In genomic region chr15:49169880-49170597, GRCh38 we compare ENCODE assay signal across 8 cellular contexts. TPM values are rescaled to one million over a fixed set of nuclear protein-coding genes. Genes with fewer than 3 reads are reported as not detected.
DNase-seq lines count a peak whose midpoint lies in the region; ATAC-seq and TF ChIP-seq lines count a peak whose summit lies in the region.

GALK2 (plus strand) TSS chr15:49170247; CDS start chr15:49170323, 76 bp downstream.

- H3K36me3 ChIP-seq in endodermal cell (ENCODE audit: control insufficient read depth, insufficient read depth, low read length), result peaks cover 4% of the 10 kb centered on the region

- no peaks in the 10 kb centered on the region for H3K4me1 ChIP-seq in endodermal cell (ENCODE audit: control insufficient read depth, insufficient read depth, low read length)

- peak; percentile 83 for ATAC-seq in GM19468 (IDR thresholded peaks at IDR 0.05; ENCODE audit: extremely low read depth, unreplicated experiment)
- peak; percentile 99 for ATAC-seq in activated CD8-positive, alpha-beta memory T cell treated with anti-CD3 and anti-CD28 coated beads, Interleukin-2, amount 10 ng/mL, durations not matched to agents 7 days and 5 days

- H3K36me3 Mint-ChIP-seq in activated CD8-positive, alpha-beta memory T cell treated with anti-CD3 and anti-CD28 coated beads, Interleukin-2, amount 10 ng/mL, durations not matched to agents 7 days and 5 days, result peaks cover 7% of the 10 kb centered on the region
- H3K36me3 Mint-ChIP-seq in endodermal cell (ENCODE audit: low read depth), result peaks cover 7% of the 10 kb centered on the region

- H3K4me1 Mint-ChIP-seq in activated CD8-positive, alpha-beta memory T cell treated with anti-CD3 and anti-CD28 coated beads, Interleukin-2, amount 10 ng/mL, durations not matched to agents 7 days and 5 days, result peaks cover 28% of the 10 kb centered on the region
- H3K4me1 Mint-ChIP-seq in endodermal cell, result no peaks in the 10 kb centered on the region

- no peaks in the 10 kb centered on the region for H3K9me3 Mint-ChIP-seq in activated CD8-positive, alpha-beta memory T cell treated with anti-CD3 and anti-CD28 coated beads, Interleukin-2, amount 10 ng/mL, durations not matched to agents 7 days and 5 days (ENCODE audit: low read depth)
- peaks cover 5% of the 10 kb centered on the region for H3K9me3 Mint-ChIP-seq in endodermal cell

- TF ChIP-seq CTCF in endodermal cell (conservative IDR thresholded peaks at IDR 0.05), result no peak

- H3K27ac ChIP-seq in endodermal cell (ENCODE audit: low read depth, low read length), result no peak within 1 kb of the TSS

- peak; percentile 71 for DNase-seq in CMK (ENCODE audit: low read depth)
- DNase-seq in HS-5 (ENCODE audit: low read depth), result peak; percentile 76
- DNase-seq in NOMO-1 treated with dmso at 0.1 percent for 144 hours (lab: John Stamatoyannopoulos, UW; ENCODE audit: unreplicated experiment), result peak; percentile 75
- peak; percentile 90 for DNase-seq in activated CD8-positive, alpha-beta memory T cell treated with anti-CD3 and anti-CD28 coated beads, Interleukin-2, amount 10 ng/mL, durations not matched to agents 7 days and 5 days
- DNase-seq in endodermal cell, result peak; percentile 96
- DNase-seq in mesenteric fat pad (ENCODE audit: low spot score), result no peak
- peak; percentile 33 for DNase-seq in stimulated activated CD8-positive, alpha-beta memory T cell treated with anti-CD3 and anti-CD28 coated beads, Interleukin-15, amount 100 ng/mL, for 24 hours (ENCODE audit: low read depth)

- no peaks in the 10 kb centered on the region for H3K27me3 ChIP-seq in endodermal cell (ENCODE audit: control insufficient read depth, insufficient read depth, low read length, poor library complexity, severe bottlenecking)

- H3K27me3 Mint-ChIP-seq in activated CD8-positive, alpha-beta memory T cell treated with anti-CD3 and anti-CD28 coated beads, Interleukin-2, amount 10 ng/mL, durations not matched to agents 7 days and 5 days, result no peaks in the 10 kb centered on the region
- no peaks in the 10 kb centered on the region for H3K27me3 Mint-ChIP-seq in endodermal cell (ENCODE audit: insufficient read depth)

- peak within 1 kb of the TSS; percentile 89 for H3K4me3 Mint-ChIP-seq in activated CD8-positive, alpha-beta memory T cell treated with anti-CD3 and anti-CD28 coated beads, Interleukin-2, amount 10 ng/mL, durations not matched to agents 7 days and 5 days
- H3K4me3 Mint-ChIP-seq in endodermal cell, result peak within 1 kb of the TSS; percentile 81

- peaks cover 5% of the 10 kb centered on the region for H3K9me3 ChIP-seq in endodermal cell (ENCODE audit: control insufficient read depth, low read length)

- CTCF ChIA-PET in activated CD8-positive, alpha-beta memory T cell treated with anti-CD3 and anti-CD28 coated beads, Interleukin-2, amount 10 ng/mL, durations not matched to agents 7 days and 5 days (lab: Charles Lee), result interaction anchor here (0.7 to 1.0 kb wide), 3 partner anchors 65 to 359 kb away, joined by 4 to 5 read pairs (median 4); partner anchors contain the start of gene CEP152

- peak within 1 kb of the TSS; percentile 93 for H3K27ac Mint-ChIP-seq in activated CD8-positive, alpha-beta memory T cell treated with anti-CD3 and anti-CD28 coated beads, Interleukin-2, amount 10 ng/mL, durations not matched to agents 7 days and 5 days
- H3K27ac Mint-ChIP-seq in endodermal cell, result peak within 1 kb of the TSS; percentile 96

- H3K4me3 ChIP-seq in endodermal cell (ENCODE audit: low read length), result peak within 1 kb of the TSS; percentile 89

- WGBS in endodermal cell (ENCODE audit: insufficient coverage in 1 of 2, insufficient read length in 1 of 2), 2 experiments, result 4 to 11% methylated on average over 14 to 30 of the region's 30 CpGs

- peak within 1 kb of the TSS; percentile 79 for H3K9ac ChIP-seq in endodermal cell (ENCODE audit: extremely low read depth, low read length, poor library complexity, severe bottlenecking)

RNA-seq across cellular contexts. Expression of gene GALK2, which starts in this region (rescaled TPM):
- 10 to 100 TPM; 27.0 to 30.9 TPM for total RNA-seq in activated CD8-positive, alpha-beta memory T cell treated with anti-CD3 and anti-CD28 coated beads, Interleukin-2, amount 10 ng/mL, durations not matched to agents 7 days and 5 days
- total RNA-seq in endodermal cell (10 to 100 TPM; 13.4 to 19.1 TPM), mesenteric fat pad (25.0 TPM)
- 14.5 TPM for polyA plus RNA-seq in endodermal cell (2013, experiment 1 of 2)
- 13.2 TPM for polyA plus RNA-seq in endodermal cell (2013, experiment 2 of 2)
